ENCODE assay signal across 8 cellular contexts in genomic region chr5:64768358-64769312, GRCh38.
DNase-seq lines count a peak whose midpoint lies in the region; ATAC-seq and TF ChIP-seq lines count a peak whose summit lies in the region.

Gene CWC27, plus strand, starts transcription at chr5:64768930. Its CDS starts 217 bp downstream, at chr5:64769147.
Gene SREK1IP1, minus strand, starts transcription at chr5:64768691. Its CDS starts 174 bp downstream, at chr5:64768517.

- H3K4me3 ChIP-seq in HUES48 (ENCODE audit: low read depth, low read length) = peak within 1 kb of the TSS; percentile 93
- peak within 1 kb of the TSS; percentile 96 for H3K4me3 ChIP-seq in OCI-LY1 (ENCODE audit: low read depth, low read length, poor library complexity, severe bottlenecking)

- H3K9ac ChIP-seq in HUES48 (ENCODE audit: low read depth, low read length) = peak within 1 kb of the TSS; percentile 99
- peak within 1 kb of the TSS; percentile 89 for H3K9ac ChIP-seq in OCI-LY1 (ENCODE audit: low read length)

- H3K4me2 ChIP-seq in OCI-LY1 (ENCODE audit: low read length) = peak within 1 kb of the TSS; percentile 97

- no peaks in the 10 kb centered on the region for H3K9me2 ChIP-seq in OCI-LY1 (ENCODE audit: low read depth, low read length)

- peaks cover 47% of the 10 kb centered on the region for H3K79me2 ChIP-seq in OCI-LY1 (ENCODE audit: insufficient read depth, low read length)

- no peaks in the 10 kb centered on the region for H3K9me3 ChIP-seq in HUES48 (ENCODE audit: control insufficient read depth, insufficient read depth, low read length)
- no peaks in the 10 kb centered on the region for H3K9me3 ChIP-seq in OCI-LY1 (ENCODE audit: low read length)

- no peaks in the 10 kb centered on the region for H4K20me1 ChIP-seq in OCI-LY1 (ENCODE audit: insufficient read depth, low read length)

- ATAC-seq in GM21390 (IDR thresholded peaks at IDR 0.05; ENCODE audit: unreplicated experiment) = peak; percentile 94

- H3K27me3 ChIP-seq in HUES48 (ENCODE audit: control insufficient read depth, insufficient read depth, low read length) (no peaks in the 10 kb centered on the region), OCI-LY1 (ENCODE audit: insufficient read depth, low read length) (no peaks in the 10 kb centered on the region)

- peak within 1 kb of the TSS; percentile 95 for H3K27ac ChIP-seq in HUES48 (ENCODE audit: low read depth, low read length)
- peak within 1 kb of the TSS; percentile 65 for H3K27ac ChIP-seq in OCI-LY1 (ENCODE audit: low read depth, low read length, poor library complexity, severe bottlenecking)

- peaks cover 36% of the 10 kb centered on the region for H3K36me3 ChIP-seq in HUES48 (ENCODE audit: control insufficient read depth, insufficient read depth, low read length)
- H3K36me3 ChIP-seq in OCI-LY1 (ENCODE audit: insufficient read depth, low read length) = peaks cover 22% of the 10 kb centered on the region; the same call in 1 of the 2 replicates

- H2AFZ ChIP-seq in OCI-LY1 (ENCODE audit: low read length) = peak within 1 kb of the TSS; percentile 97

- H3F3A ChIP-seq in OCI-LY1 (ENCODE audit: insufficient read depth, low read length) = no peaks in the 10 kb centered on the region

- H3K4me1 ChIP-seq in HUES48 (ENCODE audit: control insufficient read depth, insufficient read depth, low read length) (peaks cover 16% of the 10 kb centered on the region), OCI-LY1 (ENCODE audit: insufficient read depth, low read length, severe bottlenecking) (peaks cover 40% of the 10 kb centered on the region)

- no peak for TF ChIP-seq CTCF in OCI-LY1 (IDR thresholded peaks at IDR 0.05; ENCODE audit: low read length)

- DNase-seq in D341Med (ENCODE audit: low spot score) (peak; percentile 83), epidermal melanocyte (ENCODE audit: insufficient read length, low spot score) (peak; percentile 60), middle frontal gyrus (ENCODE audit: extremely low spot score, low spot score) (peak; percentile 86)
- peak; percentile 88 for DNase-seq in activated CD8-positive, alpha-beta memory T cell treated with anti-CD3 and anti-CD28 coated beads, Interleukin-2, amount 50 U/mL, for 48 hours
- DNase-seq in stimulated activated CD8-positive, alpha-beta memory T cell treated with anti-CD3 and anti-CD28 coated beads, Interleukin-2, amount 100 ng/mL, for 48 hours (ENCODE audit: low read depth in 2 of 2) = peak; percentile 63 to 67

Comparison
In these comparisons a context has a peak if more than half of its experiments do, and no peak if none do; other contexts are left out.
1. Peak in every context shown above with its lines: DNase-seq, ATAC-seq, H3K4me3 ChIP-seq and H3K27ac ChIP-seq.